Comparison of ENCODE assay signal across 15 cellular contexts in genomic region chr10:14732146-14732545, GRCh38.
"Had no signal": no experiment of that assay in that cellular context is flagged by ENCODE, and none has a peak within 500 bp of the region (broad histone marks: within the 10 kb centered on the region; RNA-seq: fewer than 3 reads in every experiment).

No MANE protein-coding gene starts in this region.

- H3K36me3 ChIP-seq: esophagus squamous epithelium, tibial artery, uterus had no signal

- H3K27me3 ChIP-seq: esophagus squamous epithelium, hepatocyte, tibial artery, uterus had no signal

- DNase-seq: activated B cell treated with CpG ODN at 0.5 μM for 24 hours; activated CD4-positive, alpha-beta T cell treated with anti-CD3 and anti-CD28 coated beads for 48 hours; activated CD8-positive, alpha-beta T cell treated with anti-CD3 and anti-CD28 coated beads for 36 hours; activated gamma-delta T cell; activated T-cell treated with anti-CD3 and anti-CD28 coated beads, Interleukin-2, amount 50 U/mL, for 48 hours; esophagus squamous epithelium; naive B cell; stimulated activated naive B cell treated with anti-CD40 and anti-IgM and Interleukin-4, amounts not matched to agents 10 μg/mL and 1 μg/mL and 100 μg/mL, for 72 hours; tibial artery; uterus had no signal

- H3K27ac ChIP-seq: coronary artery, esophagus squamous epithelium, hepatocyte, parathyroid adenoma, tibial artery, uterus had no signal

- H2AFZ ChIP-seq: hepatocyte, parathyroid adenoma had no signal

- H3K9me3 ChIP-seq: esophagus squamous epithelium, tibial artery, uterus had no signal

- H3K9ac ChIP-seq: parathyroid adenoma had no signal

- ATAC-seq: activated CD8-positive, alpha-beta T cell treated with anti-CD3 and anti-CD28 coated beads for 36 hours; activated naive CD4-positive, alpha-beta T cell treated with anti-CD3 and anti-CD28 coated beads, Interleukin-2, amount 50 U/mL, for 72 hours; left lobe of liver; stimulated activated naive B cell treated with anti-CD40 and anti-IgM and Interleukin-4, amounts not matched to agents 10 μg/mL and 1 μg/mL and 100 μg/mL, for 72 hours had no signal

- H3K4me2 ChIP-seq: hepatocyte had no signal

- H3K4me3 ChIP-seq: coronary artery, esophagus squamous epithelium, hepatocyte, tibial artery, uterus had no signal

- H3K79me2 ChIP-seq: hepatocyte, parathyroid adenoma had no signal
